Comparison of ENCODE assay signal across 9 cellular contexts in genomic region chr14:58864751-58865519, GRCh38.
DNase-seq lines count a peak whose midpoint lies in the region; ATAC-seq and TF ChIP-seq lines count a peak whose summit lies in the region.
"Had no signal": no experiment of that assay in that cellular context is flagged by ENCODE, and none has a peak within 500 bp of the region (broad histone marks: within the 10 kb centered on the region; RNA-seq: fewer than 3 reads in every experiment).

No MANE protein-coding gene starts in this region.

- no peaks in the 10 kb centered on the region for H3K4me1 ChIP-seq in psoas muscle
- H3K4me1 ChIP-seq: A549 had no signal

- no peak overlapping the region for H3K4me3 ChIP-seq in AG04450 (ENCODE audit: low read depth, low read length)
- H3K4me3 ChIP-seq in choroid plexus epithelial cell (ENCODE audit: low read depth, low read length), result no peak overlapping the region
- H3K4me3 ChIP-seq in psoas muscle, result no peak overlapping the region
- H3K4me3 ChIP-seq: A549 had no signal

- DNase-seq in AG04450 (ENCODE audit: low read depth, low spot score) (peak; percentile 60), NCI-H1694 treated with DMSO at 0.1 percent for 48 hours (lab: John Stamatoyannopoulos, UW) (peak; percentile 72), choroid plexus epithelial cell (ENCODE audit: low read depth) (peak; percentile 39), kidney tubule cell (ENCODE audit: low spot score) (peak; percentile 90), psoas muscle (no peak), NCI-H1436 treated with DMSO at 0.1 percent for 48 hours (lab: John Stamatoyannopoulos, UW) (no peak)

- ATAC-seq in psoas muscle (no peak), GM18873 (IDR thresholded peaks at IDR 0.05; ENCODE audit: low FRiP score, unreplicated experiment) (no peak), HG02852 (IDR thresholded peaks at IDR 0.05; ENCODE audit: unreplicated experiment) (no peak)
- ATAC-seq: A549 had no signal

- POLR2A ChIA-PET in AG04450 (lab: Yijun Ruan, JAX), result interaction anchor here (1.0 to 2.0 kb wide), 5 partner anchors 17 to 281 kb away, joined by 3 to 15 read pairs (median 3); no protein-coding TSS in a partner anchor

- H3K36me3 ChIP-seq in psoas muscle (ENCODE audit: insufficient read depth in 1 of 2, low read depth in 1 of 2), result no peaks in the 10 kb centered on the region

- H3K27ac ChIP-seq in AG04450 (ENCODE audit: low read depth, low read length) (peak overlapping the region; percentile 74), psoas muscle (no peak overlapping the region)
- H3K27ac ChIP-seq: A549 had no signal

- intact Hi-C loops in psoas muscle (cut with DNase I), result no loop called here

- WGBS in psoas muscle, 3 donors, result 52 to 61% (median 58%) methylated on average over 7 of the region's 7 CpGs

- CTCF ChIA-PET in AG04450 (lab: Charles Lee), result interaction anchor here (1.0 kb wide), 1 partner anchor 191 kb away, joined by 3 read pairs; no protein-coding TSS in a partner anchor

- TF ChIP-seq CTCF in AG04450 (IDR thresholded peaks at IDR 0.05; ENCODE audit: low read depth, low read length) (no peak), choroid plexus epithelial cell (conservative IDR thresholded peaks at IDR 0.05; ENCODE audit: low read depth, low read length) (no peak), psoas muscle (IDR thresholded peaks at IDR 0.05) (no peak)

- no peaks in the 10 kb centered on the region for H3K9me3 ChIP-seq in AG04450 (ENCODE audit: control insufficient read depth, insufficient read depth, low read length)
- no peaks in the 10 kb centered on the region for H3K9me3 ChIP-seq in psoas muscle
- H3K9me3 ChIP-seq: A549 had no signal

- no peaks in the 10 kb centered on the region for H3K27me3 ChIP-seq in AG04450 (ENCODE audit: control insufficient read depth, insufficient read depth, low read length)
- no peaks in the 10 kb centered on the region for H3K27me3 ChIP-seq in psoas muscle (ENCODE audit: insufficient read depth in 3 of 3, low read length in 2 of 3)

Comparison
In these comparisons a context has a peak if more than half of its experiments do, and no peak if none do; other contexts are left out.
1. DNase-seq: peak in AG04450 (single experiment), NCI-H1694 treated with DMSO at 0.1 percent for 48 hours (single experiment), choroid plexus epithelial cell (single experiment) and kidney tubule cell (single experiment); none in psoas muscle (0 of 2) and NCI-H1436 treated with DMSO at 0.1 percent for 48 hours (single experiment).